In the genomic region with DNA sequence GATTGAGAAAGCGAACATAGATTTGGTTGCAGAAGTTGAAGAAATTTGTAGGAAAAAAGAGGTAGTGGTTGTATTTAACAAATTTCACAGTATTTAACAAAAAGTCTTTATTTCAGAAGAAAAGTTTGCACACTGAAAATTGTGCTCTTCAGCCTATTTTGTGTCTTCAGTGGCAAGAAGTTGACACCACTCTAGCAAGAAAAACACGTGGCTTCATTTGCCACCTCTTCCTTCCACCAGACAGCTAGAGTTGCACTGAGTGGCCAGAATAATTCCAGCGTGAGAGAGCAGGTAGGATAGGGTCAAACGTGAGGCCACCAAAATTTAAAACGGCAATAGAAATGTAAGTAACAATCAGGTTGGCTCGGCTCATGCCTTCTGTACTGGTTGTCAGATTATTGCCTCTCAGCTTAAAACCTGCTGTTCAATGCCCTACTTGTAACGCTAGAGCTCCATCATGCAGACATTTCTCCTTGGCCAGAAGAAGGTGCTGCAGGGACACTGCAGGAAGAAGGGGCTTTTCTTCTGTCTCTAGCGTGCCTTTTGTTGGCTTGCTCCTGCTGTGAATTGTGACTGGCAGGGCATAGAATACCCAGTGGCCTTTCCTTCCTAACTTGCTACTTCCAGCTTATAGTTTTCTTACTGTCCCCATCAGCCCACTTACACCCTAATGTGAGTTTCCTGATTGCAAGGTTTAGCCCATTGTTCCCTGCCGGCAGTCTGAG, we compare ENCODE assay signal across 21 cellular contexts. TPM values are rescaled to one million over a fixed set of nuclear protein-coding genes. Genes with fewer than 3 reads are reported as not detected.
DNase-seq lines count a peak whose midpoint lies in the region; ATAC-seq, FAIRE-seq and TF ChIP-seq lines count a peak whose summit lies in the region.
"Had no signal": no experiment of that assay in that cellular context is flagged by ENCODE, and none has a peak within 500 bp of the region (broad histone marks: within the 10 kb centered on the region; RNA-seq: fewer than 3 reads in every experiment).

No MANE protein-coding gene starts in this region.

- H3F3A ChIP-seq in GM23338 (replicated peaks; ENCODE audit: low read depth), result no peaks in the 10 kb centered on the region

- H2BK12ac ChIP-seq in neuronal stem cell (ENCODE audit: low read length), result no peak overlapping the region

- H2AFZ ChIP-seq in GM23338 (peak overlapping the region; percentile 84), neuronal stem cell (ENCODE audit: low read length) (peak overlapping the region; percentile 87)
- H2AFZ ChIP-seq: hepatocyte had no signal

- peaks cover 5% of the 10 kb centered on the region for H3K27me3 Mint-ChIP-seq in GM23338 (ENCODE audit: insufficient read depth, low read depth, poor library complexity)

- no peak overlapping the region for H4K8ac ChIP-seq in neuronal stem cell (ENCODE audit: low read depth, low read length)

- H3K23ac ChIP-seq in neuronal stem cell (ENCODE audit: low read depth, low read length, poor library complexity), result no peak overlapping the region

- no peak overlapping the region for H3K27ac ChIP-seq in GM23338 (ENCODE audit: low read depth)
- no peak overlapping the region for H3K27ac ChIP-seq in neuronal stem cell (replicated peaks; ENCODE audit: low read length)
- H3K27ac ChIP-seq: hepatocyte, RWPE1, testis had no signal

- TF ChIP-seq CTCF in GM23338 (conservative IDR thresholded peaks at IDR 0.05; ENCODE audit: low read depth in 2 of 2) (peak; percentile 9 to 65; a peak in 2 of 4 replicates), NB4 (IDR thresholded peaks at IDR 0.05; ENCODE audit: low read depth, low read length) (no peak), bronchial epithelial cell (IDR thresholded peaks at IDR 0.05; ENCODE audit: insufficient read depth, low read length, severe bottlenecking) (no peak)

- H3K36me3 ChIP-seq in GM23338 (ENCODE audit: insufficient read depth) (no peaks in the 10 kb centered on the region), bronchial epithelial cell (ENCODE audit: control insufficient read depth, insufficient read depth, low read length) (no peaks in the 10 kb centered on the region), neuronal stem cell (replicated peaks in 1 of 2; ENCODE audit: control insufficient read depth in 2 of 2, insufficient read depth in 2 of 2, low read length in 2 of 2) (no peaks in the 10 kb centered on the region)

- peak; percentile 77 for ATAC-seq in GM23338
- no peak for ATAC-seq in activated naive CD4-positive, alpha-beta T cell treated with anti-CD3 and anti-CD28 coated beads, Interleukin-2, amount 50 U/mL, for 72 hours
- ATAC-seq: activated T-cell treated with anti-CD3 and anti-CD28 coated beads, Interleukin-2, amount 50 U/mL, for 72 hours; left colon had no signal

- H3K18ac ChIP-seq in neuronal stem cell (ENCODE audit: low read length), result no peak overlapping the region

- H3K4me3 ChIP-seq in GM23338, result no peak overlapping the region
- H3K4me3 ChIP-seq in NB4 (ENCODE audit: low read depth, low read length), result no peak overlapping the region
- no peak overlapping the region for H3K4me3 ChIP-seq in bronchial epithelial cell (ENCODE audit: low read depth, low read length)
- peak overlapping the region in 1 of 2 donors; percentile 11 for H3K4me3 ChIP-seq in neuronal stem cell (ENCODE audit: low read length in 2 of 2)
- H3K4me3 ChIP-seq: hepatocyte, testis had no signal

- no peak overlapping the region for H4K91ac ChIP-seq in neuronal stem cell (ENCODE audit: low read depth, low read length, poor library complexity)

- no peaks in the 10 kb centered on the region for H3K36me3 Mint-ChIP-seq in GM23338 (ENCODE audit: low read depth)
- no peaks in the 10 kb centered on the region for H3K36me3 Mint-ChIP-seq in activated naive CD4-positive, alpha-beta T cell treated with anti-CD3 and anti-CD28 coated beads, Interleukin-2, amount 50 U/mL, for 72 hours

- no peak overlapping the region for H2BK120ac ChIP-seq in neuronal stem cell (ENCODE audit: low read depth, low read length)

- peak; percentile 58 for FAIRE-seq in bronchial epithelial cell (lab: Jason Lieb, UNC)
- FAIRE-seq: colon had no signal

- H3K27me3 ChIP-seq in GM23338 (ENCODE audit: insufficient read depth), result no peaks in the 10 kb centered on the region
- no peaks in the 10 kb centered on the region for H3K27me3 ChIP-seq in bronchial epithelial cell (ENCODE audit: control insufficient read depth, insufficient read depth, low read length)
- H3K27me3 ChIP-seq in neuronal stem cell (ENCODE audit: control insufficient read depth in 3 of 3, insufficient read depth in 3 of 3, low read depth in 1 of 3, low read length in 3 of 3), result no peaks in the 10 kb centered on the region
- H3K27me3 ChIP-seq: hepatocyte, testis had no signal

- TF ChIP-seq POLR2A in NB4 (IDR thresholded peaks at IDR 0.05; ENCODE audit: extremely low read depth, insufficient read length), result no peak

- H3K4me3 Mint-ChIP-seq in GM23338, result no peak overlapping the region
- H3K4me3 Mint-ChIP-seq: activated T-cell treated with anti-CD3 and anti-CD28 coated beads, Interleukin-2, amount 50 U/mL, for 72 hours; CD4-positive, alpha-beta T cell had no signal

- WGBS in neuronal stem cell (ENCODE audit: extremely low coverage in 2 of 2, insufficient read length in 2 of 2, insufficient replicate concordance in 1 of 2), 2 donors, result 100% methylated on average over 1 of the region's 9 CpGs; no CpG with 5 or more reads in 1 of the 2 donors

- H3K79me1 ChIP-seq in neuronal stem cell (ENCODE audit: low read depth, low read length), result no peaks in the 10 kb centered on the region

- H3K9me3 ChIP-seq in neuronal stem cell (replicated peaks in 1 of 2; ENCODE audit: control insufficient read depth in 2 of 2, insufficient read depth in 1 of 2, low read depth in 1 of 2, low read length in 2 of 2), result peaks cover 0 to 2% of the 10 kb centered on the region in 2 donors
- H3K9me3 ChIP-seq: testis had no signal

- no peak overlapping the region for H3K4me2 ChIP-seq in GM23338
- H3K4me2 ChIP-seq in neuronal stem cell (ENCODE audit: insufficient read depth, low read length, poor library complexity, severe bottlenecking), result no peak overlapping the region
- H3K4me2 ChIP-seq: hepatocyte had no signal

- DNase-seq in GM23338 (ENCODE audit: low spot score) (peak; percentile 53), NB4 (ENCODE audit: low read depth) (peak; percentile 17), bronchial epithelial cell (ENCODE audit: low read depth) (no peak), neuronal stem cell (ENCODE audit: low spot score) (no peak), SKM-1 (lab: John Stamatoyannopoulos, UW; ENCODE audit: unreplicated experiment) (no peak), NCI-H345 treated with DMSO at 0.1 percent for 48 hours (lab: John Stamatoyannopoulos, UW; ENCODE audit: unreplicated experiment) (no peak)
- DNase-seq in activated naive CD4-positive, alpha-beta T cell treated with anti-CD3 and anti-CD28 coated beads, Interleukin-2, amount 50 U/mL, for 72 hours (ENCODE audit: low spot score in 2 of 2), result no peak
- DNase-seq: activated CD4-positive, alpha-beta T cell treated with anti-CD3 and anti-CD28 coated beads, Interleukin-2, amount 50 U/mL, for 48 hours; activated T-cell treated with anti-CD3 and anti-CD28 coated beads, Interleukin-2, amount 50 U/mL, for 72 hours; CD4-positive, alpha-beta T cell; left colon; MM.1S; NCI-H446 treated with DMSO at 0.1 percent for 48 hours; stimulated activated CD4-positive, alpha-beta T cell treated with anti-CD3 and anti-CD28 coated beads, Interleukin-2, amount 100 ng/mL, for 24 hours; testis had no signal

- no peak overlapping the region for H2BK5ac ChIP-seq in neuronal stem cell (ENCODE audit: low read length)

- H3K4me1 ChIP-seq in GM23338 (ENCODE audit: insufficient read depth), result peaks cover 42% of the 10 kb centered on the region
- H3K4me1 ChIP-seq in neuronal stem cell (ENCODE audit: control insufficient read depth in 2 of 2, insufficient read depth in 1 of 2, low read depth in 1 of 2, low read length in 2 of 2), result peaks cover 13 to 19% of the 10 kb centered on the region in 2 donors
- H3K4me1 ChIP-seq: testis had no signal

- no peak overlapping the region for H3K14ac ChIP-seq in neuronal stem cell (ENCODE audit: low read length)

- no peaks in the 10 kb centered on the region for H3K9me3 Mint-ChIP-seq in GM23338
- H3K9me3 Mint-ChIP-seq in activated naive CD4-positive, alpha-beta T cell treated with anti-CD3 and anti-CD28 coated beads, Interleukin-2, amount 50 U/mL, for 72 hours, result no peaks in the 10 kb centered on the region
- H3K9me3 Mint-ChIP-seq: activated T-cell treated with anti-CD3 and anti-CD28 coated beads, Interleukin-2, amount 50 U/mL, for 72 hours; CD4-positive, alpha-beta T cell had no signal

- no peaks in the 10 kb centered on the region for H4K20me1 ChIP-seq in GM23338 (replicated peaks; ENCODE audit: insufficient read depth)

- no peak overlapping the region for H3K4ac ChIP-seq in neuronal stem cell (ENCODE audit: low read length)

- no peak overlapping the region for H3K27ac Mint-ChIP-seq in GM23338
- H3K27ac Mint-ChIP-seq in activated naive CD4-positive, alpha-beta T cell treated with anti-CD3 and anti-CD28 coated beads, Interleukin-2, amount 50 U/mL, for 72 hours, result no peak overlapping the region
- H3K27ac Mint-ChIP-seq: activated T-cell treated with anti-CD3 and anti-CD28 coated beads, Interleukin-2, amount 50 U/mL, for 72 hours; CD4-positive, alpha-beta T cell had no signal

- no peak overlapping the region for H2BK15ac ChIP-seq in neuronal stem cell (ENCODE audit: low read length)

- peaks cover 42% of the 10 kb centered on the region for H3K4me1 Mint-ChIP-seq in GM23338

- H3K79me2 ChIP-seq in GM23338 (replicated peaks; ENCODE audit: insufficient read depth), result no peaks in the 10 kb centered on the region
- H3K79me2 ChIP-seq: hepatocyte had no signal

- H3K9ac ChIP-seq in neuronal stem cell (ENCODE audit: low read depth, low read length, poor library complexity), result no peak overlapping the region

- H2AK5ac ChIP-seq in neuronal stem cell (ENCODE audit: low read depth, low read length), result no peak overlapping the region

- no peaks in the 10 kb centered on the region for H3K9me2 ChIP-seq in GM23338 (ENCODE audit: insufficient read depth)

RNA-seq across cellular contexts. Expression of gene TRAPPC3L, which starts 12.1 kb away (rescaled TPM):
- total RNA-seq in GM23338 (2014; rRNA removed; shearing (Covaris generic)), result not detected in 2 replicates
- polyA plus RNA-seq in GM23338 (2016; fragmentation: Nextera tagmentation; extraction: Ambion mirVana), result not detected in 2 replicates
- not detected in 2 replicates for total RNA-seq in bronchial epithelial cell
- polyA plus RNA-seq in neuronal stem cell (2013, experiment 1 of 2), result not detected
- not detected for polyA plus RNA-seq in neuronal stem cell (2013, experiment 2 of 2)
- total RNA-seq in activated naive CD4-positive, alpha-beta T cell treated with anti-CD3 and anti-CD28 coated beads, Interleukin-2, amount 50 U/mL, for 72 hours, result not detected
- total RNA-seq: activated T-cell treated with anti-CD3 and anti-CD28 coated beads, Interleukin-2, amount 50 U/mL, for 72 hours; CD4-positive, alpha-beta T cell; epithelial cell of proximal tubule; left colon; renal cortical epithelial cell had no signal

RNA-seq across cellular contexts. Expression of gene CALHM4, which starts 20.2 kb away (rescaled TPM):
- total RNA-seq in GM23338 (2014; rRNA removed; shearing (Covaris generic)), result not detected in 2 replicates
- not detected in 2 replicates for polyA plus RNA-seq in GM23338 (2016; fragmentation: Nextera tagmentation; extraction: Ambion mirVana)
- under 0.01 TPM in 1 of 2 replicates, not detected in the other for total RNA-seq in bronchial epithelial cell
- polyA plus RNA-seq in neuronal stem cell (2013, experiment 1 of 2), result not detected
- not detected for polyA plus RNA-seq in neuronal stem cell (2013, experiment 2 of 2)
- not detected for total RNA-seq in activated naive CD4-positive, alpha-beta T cell treated with anti-CD3 and anti-CD28 coated beads, Interleukin-2, amount 50 U/mL, for 72 hours
- total RNA-seq: activated T-cell treated with anti-CD3 and anti-CD28 coated beads, Interleukin-2, amount 50 U/mL, for 72 hours; CD4-positive, alpha-beta T cell; epithelial cell of proximal tubule; hepatocyte; left colon; myocyte; renal cortical epithelial cell had no signal
- polyA plus RNA-seq: hepatocyte had no signal

RNA-seq across cellular contexts. Expression of gene CALHM5, which starts 22.0 kb away (rescaled TPM):
- total RNA-seq in GM23338 (2014; rRNA removed; shearing (Covaris generic)), result 0.10 and 0.16 TPM in 2 replicates
- polyA plus RNA-seq in GM23338 (2016; fragmentation: Nextera tagmentation; extraction: Ambion mirVana), result 0.02 and 0.03 TPM in 2 replicates
- total RNA-seq in bronchial epithelial cell, result under 0.01 TPM in 1 of 2 replicates, not detected in the other
- polyA plus RNA-seq in neuronal stem cell (2013, experiment 1 of 2), result 0.04 TPM
- polyA plus RNA-seq in neuronal stem cell (2013, experiment 2 of 2), result 0.04 TPM
- not detected for total RNA-seq in activated naive CD4-positive, alpha-beta T cell treated with anti-CD3 and anti-CD28 coated beads, Interleukin-2, amount 50 U/mL, for 72 hours
- total RNA-seq: activated T-cell treated with anti-CD3 and anti-CD28 coated beads, Interleukin-2, amount 50 U/mL, for 72 hours; CD4-positive, alpha-beta T cell had no signal

RNA-seq across cellular contexts. Expression of gene RWDD1, which starts 37.9 kb away (rescaled TPM):
- 20.2 and 24.0 TPM in 2 replicates for total RNA-seq in GM23338 (2014; rRNA removed; shearing (Covaris generic))
- 171 TPM in 2 replicates for polyA plus RNA-seq in GM23338 (2016; fragmentation: Nextera tagmentation; extraction: Ambion mirVana)
- 19.5 and 19.6 TPM in 2 replicates for total RNA-seq in bronchial epithelial cell
- 126 TPM for polyA plus RNA-seq in neuronal stem cell (2013, experiment 1 of 2)
- polyA plus RNA-seq in neuronal stem cell (2013, experiment 2 of 2), result 134 TPM
- 10 to 100 TPM; 18.0 to 33.7 TPM for total RNA-seq in activated naive CD4-positive, alpha-beta T cell treated with anti-CD3 and anti-CD28 coated beads, Interleukin-2, amount 50 U/mL, for 72 hours

Comparison
In these comparisons a context has a peak if more than half of its experiments do, and no peak if none do; other contexts are left out.
1. DNase-seq: peak in GM23338 (single experiment) and NB4 (single experiment); none in bronchial epithelial cell (single experiment), neuronal stem cell (single experiment), SKM-1 (single experiment), NCI-H345 treated with DMSO at 0.1 percent for 48 hours (single experiment) and activated naive CD4-positive, alpha-beta T cell treated with anti-CD3 and anti-CD28 coated beads, Interleukin-2, amount 50 U/mL, for 72 hours (0 of 2).
2. CTCF ChIP-seq: peak in GM23338 (2 of 2); none in NB4 (single experiment) and bronchial epithelial cell (single experiment).